In genomic region chr14:91867316-91867988, GRCh38 we compare ENCODE assay signal across 1 cellular context.
TF ChIP-seq lines count a peak whose summit lies in the region.

Gene TC2N, minus strand, starts transcription at chr14:91867536. Its CDS starts 53,767 bp downstream, at chr14:91813769.

TF ChIP-seq in HEK293, 187 proteins besides CTCF, POLR2A, EP300 and RAD21 (continued from another document):
- TF ChIP-seq HIC1 (tag by site-specific recombination; IDR thresholded peaks at IDR 0.05) (no peak), ZNF521 (tag by site-specific recombination; IDR thresholded peaks at IDR 0.05) (no peak), ZNF777 (tag by site-specific recombination; IDR thresholded peaks at IDR 0.05; ENCODE audit: borderline replicate concordance) (no peak), RBAK (tag by site-specific recombination; IDR thresholded peaks at IDR 0.05) (no peak), ZNF621 (tag by site-specific recombination; IDR thresholded peaks at IDR 0.05) (no peak), OSR2 (tag by site-specific recombination; IDR thresholded peaks at IDR 0.05) (peak; percentile 73), ZNF10 (tag by site-specific recombination; IDR thresholded peaks at IDR 0.05) (no peak), ZIC2 (tag by site-specific recombination; IDR thresholded peaks at IDR 0.05) (peak; percentile 69), ZBTB17 (tag by site-specific recombination; IDR thresholded peaks at IDR 0.05) (no peak), KLF10 (tag by site-specific recombination; IDR thresholded peaks at IDR 0.05) (peak; percentile 28; the same call in 1 of the 2 replicates), TRIM28 (IDR thresholded peaks at IDR 0.05; ENCODE audit: borderline replicate concordance, low read length) (no peak), ZNF692 (tag by site-specific recombination; IDR thresholded peaks at IDR 0.05) (no peak), ZXDB (tag by site-specific recombination; IDR thresholded peaks at IDR 0.05) (no peak), HOXD13 (CRISPR knock-in tag; IDR thresholded peaks at IDR 0.05; ENCODE audit: borderline replicate concordance) (no peak), ZFP41 (tag by site-specific recombination; IDR thresholded peaks at IDR 0.05; ENCODE audit: borderline replicate concordance) (no peak), FEZF1 (tag by site-specific recombination; IDR thresholded peaks at IDR 0.05) (peak; percentile 61), PRDM1 (tag by site-specific recombination; IDR thresholded peaks at IDR 0.05) (no peak), ZNF391 (tag by site-specific recombination; IDR thresholded peaks at IDR 0.05; ENCODE audit: borderline replicate concordance, low read depth) (no peak), ZNF626 (tag by site-specific recombination; IDR thresholded peaks at IDR 0.05) (no peak)
